In the genomic region with DNA sequence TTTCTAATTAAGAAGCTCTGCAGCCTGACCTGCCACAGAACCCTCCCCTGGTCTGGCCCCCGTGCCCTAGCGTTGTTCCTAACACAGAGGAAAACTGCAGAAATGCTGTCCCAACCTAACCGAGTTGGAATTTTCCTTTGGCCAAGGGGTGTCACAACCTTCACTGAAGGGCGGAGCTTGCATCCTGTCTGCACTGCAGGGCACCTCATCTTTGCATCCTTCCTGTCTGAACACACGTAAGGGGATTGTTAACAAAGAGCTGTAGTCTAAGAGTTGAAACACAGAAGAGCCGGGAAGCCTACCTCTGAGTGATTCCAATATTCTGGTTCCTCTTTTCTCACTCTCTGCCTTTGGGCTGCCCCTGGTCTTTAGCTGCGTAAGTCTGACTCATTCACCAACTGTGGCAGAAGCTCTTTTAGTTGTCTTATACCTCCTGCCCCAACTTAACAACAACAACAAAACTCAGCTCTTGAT, we compare ENCODE assay signal across 9 cellular contexts. TPM values are rescaled to one million over a fixed set of nuclear protein-coding genes. Genes with fewer than 3 reads are reported as not detected.
DNase-seq lines count a peak whose midpoint lies in the region; ATAC-seq and TF ChIP-seq lines count a peak whose summit lies in the region.
"Had no signal": no experiment of that assay in that cellular context is flagged by ENCODE, and none has a peak within 500 bp of the region (broad histone marks: within the 10 kb centered on the region; RNA-seq: fewer than 3 reads in every experiment).

No MANE protein-coding gene starts in this region.

- no peaks in the 10 kb centered on the region for H3K27me3 ChIP-seq in esophagus muscularis mucosa

- TF ChIP-seq CTCF in GM10266 (IDR thresholded peaks at IDR 0.05; ENCODE audit: control insufficient read depth, insufficient read depth, low read depth, missing control alignments) = no peak
- TF ChIP-seq CTCF in esophagus muscularis mucosa (IDR thresholded peaks at IDR 0.05) = no peak
- TF ChIP-seq CTCF in retinal pigment epithelial cell (conservative IDR thresholded peaks at IDR 0.05; ENCODE audit: low read depth, low read length) = no peak

- intact Hi-C loops in activated CD4-positive, alpha-beta memory T cell treated with anti-CD3 and anti-CD28 coated beads for 36 hours (cut with micrococcal nuclease) = loop anchor here (1.0 to 10.0 kb wide), 5 partner anchors 11 to 564 kb away; partner anchors contain the start of genes BCO2, NKAPD1, PIH1D2 and POU2AF1
- intact Hi-C loops in esophagus muscularis mucosa (cut with DNase I) = no loop called here

- H3K9me3 ChIP-seq in esophagus muscularis mucosa = no peaks in the 10 kb centered on the region

- peaks cover 32 to 61% (median 60%) of the 10 kb centered on the region in 4 donors for H3K4me1 ChIP-seq in esophagus muscularis mucosa

- CTCF ChIA-PET in activated CD4-positive, alpha-beta memory T cell treated with anti-CD3 and anti-CD28 coated beads for 36 hours (lab: Charles Lee) = interaction anchor here (1.3 to 10.7 kb wide), 4 partner anchors 9 to 41 kb away, joined by 3 to 190 read pairs (median 12); no protein-coding TSS in a partner anchor

- no peak for TF ChIP-seq POLR2A in esophagus muscularis mucosa (IDR thresholded peaks at IDR 0.05; ENCODE audit: low read depth)

- H3K4me1 Mint-ChIP-seq in activated CD4-positive, alpha-beta memory T cell treated with anti-CD3 and anti-CD28 coated beads for 36 hours (ENCODE audit: low read depth) = peaks cover 55% of the 10 kb centered on the region

- POLR2A ChIA-PET in activated CD4-positive, alpha-beta memory T cell treated with anti-CD3 and anti-CD28 coated beads for 36 hours (lab: Charles Lee) = interaction anchor here (0.6 to 3.6 kb wide), 9 partner anchors 12 to 145 kb away, joined by 3 to 23 read pairs (median 4); partner anchors contain the start of genes NKAPD1 and PIH1D2

- peak overlapping the region; percentile 5 to 81 (median 42) for H3K4me3 ChIP-seq in esophagus muscularis mucosa
- H3K4me3 ChIP-seq in retinal pigment epithelial cell (ENCODE audit: low read length) = peak overlapping the region; percentile 68

- 16% methylated on average over 7 of the region's 7 CpGs for WGBS in esophagus muscularis mucosa

- DNase-seq in GM10266 (ENCODE audit: extremely low spot score) (peak; percentile 71), esophagus muscularis mucosa (ENCODE audit: extremely low spot score) (no peak), retinal pigment epithelial cell (ENCODE audit: low read depth) (no peak), NCI-H345 treated with DMSO at 0.1 percent for 48 hours (lab: John Stamatoyannopoulos, UW; ENCODE audit: unreplicated experiment) (no peak), midbrain (lab: John Stamatoyannopoulos, UW) (no peak)
- DNase-seq in activated CD4-positive, alpha-beta memory T cell treated with anti-CD3 and anti-CD28 coated beads for 36 hours = peak; percentile 72

- H3K9me3 Mint-ChIP-seq in activated CD4-positive, alpha-beta memory T cell treated with anti-CD3 and anti-CD28 coated beads for 36 hours = no peaks in the 10 kb centered on the region

- H3K36me3 Mint-ChIP-seq in activated CD4-positive, alpha-beta memory T cell treated with anti-CD3 and anti-CD28 coated beads for 36 hours = no peaks in the 10 kb centered on the region

- H3K27ac Mint-ChIP-seq in activated CD4-positive, alpha-beta memory T cell treated with anti-CD3 and anti-CD28 coated beads for 36 hours = peak overlapping the region; percentile 88

- peak overlapping the region; percentile 77 for H3K4me3 Mint-ChIP-seq in activated CD4-positive, alpha-beta memory T cell treated with anti-CD3 and anti-CD28 coated beads for 36 hours

- no peaks in the 10 kb centered on the region for H3K36me3 ChIP-seq in esophagus muscularis mucosa

- no peak for TF ChIP-seq EP300 in esophagus muscularis mucosa (IDR thresholded peaks at IDR 0.05)

- ATAC-seq in GM21390 (IDR thresholded peaks at IDR 0.05; ENCODE audit: unreplicated experiment) (peak; percentile 85), HG03575 (IDR thresholded peaks at IDR 0.05; ENCODE audit: extremely low read depth, insufficient number of reproducible peaks, low FRiP score, unreplicated experiment) (peak; percentile 77)

- peak overlapping the region; percentile 78 to 91 (median 84) for H3K27ac ChIP-seq in esophagus muscularis mucosa (replicated peaks in 1 of 4)

- H3K27me3 Mint-ChIP-seq in activated CD4-positive, alpha-beta memory T cell treated with anti-CD3 and anti-CD28 coated beads for 36 hours = no peaks in the 10 kb centered on the region

RNA-seq across cellular contexts. Expression of gene DIXDC1, which starts 1.6 kb away (rescaled TPM):
- total RNA-seq in activated CD4-positive, alpha-beta memory T cell treated with anti-CD3 and anti-CD28 coated beads for 36 hours = 10 to 100 TPM; 13.3 to 14.9 TPM
- 100 to 1,000 TPM; 101 to 168 (median 122) TPM for total RNA-seq in esophagus muscularis mucosa

RNA-seq across cellular contexts. Expression of gene C11orf52, which starts 20.0 kb away (rescaled TPM):
- not detected for total RNA-seq in activated CD4-positive, alpha-beta memory T cell treated with anti-CD3 and anti-CD28 coated beads for 36 hours
- total RNA-seq in esophagus muscularis mucosa = 1 to 10 TPM; 1.8 to 6.9 (median 2.9) TPM
- total RNA-seq: activated CD8-positive, alpha-beta memory T cell treated with anti-CD3 and anti-CD28 coated beads for 36 hours had no signal

RNA-seq across cellular contexts. Expression of gene HSPB2, which starts 26.2 kb away (rescaled TPM):
- total RNA-seq in activated CD4-positive, alpha-beta memory T cell treated with anti-CD3 and anti-CD28 coated beads for 36 hours = not detected
- total RNA-seq in esophagus muscularis mucosa = 1 to 10 TPM; 1.2 to 4.0 (median 2.4) TPM
- total RNA-seq: activated CD8-positive, alpha-beta memory T cell treated with anti-CD3 and anti-CD28 coated beads for 36 hours had no signal

RNA-seq across cellular contexts. Expression of gene CRYAB, which starts 27.2 kb away (rescaled TPM):
- not detected for total RNA-seq in activated CD4-positive, alpha-beta memory T cell treated with anti-CD3 and anti-CD28 coated beads for 36 hours
- 100 to 1,000 TPM; 315 to 493 (median 382) TPM for total RNA-seq in esophagus muscularis mucosa
- total RNA-seq: activated CD8-positive, alpha-beta memory T cell treated with anti-CD3 and anti-CD28 coated beads for 36 hours had no signal

RNA-seq across cellular contexts. Expression of gene CFAP68, which starts 59.4 kb away (rescaled TPM):
- 10 to 100 TPM; 29.9 to 33.6 TPM for total RNA-seq in activated CD4-positive, alpha-beta memory T cell treated with anti-CD3 and anti-CD28 coated beads for 36 hours
- total RNA-seq in esophagus muscularis mucosa = 10 to 100 TPM in 3 of 4 donors, 1 to 10 TPM in 1; 8.7 to 21.7 (median 19.9) TPM

Comparison
In these comparisons a context has a peak if more than half of its experiments do, and no peak if none do; other contexts are left out.
1. DNase-seq: peak in GM10266 (single experiment) and activated CD4-positive, alpha-beta memory T cell treated with anti-CD3 and anti-CD28 coated beads for 36 hours (single experiment); none in esophagus muscularis mucosa (single experiment), retinal pigment epithelial cell (single experiment), NCI-H345 treated with DMSO at 0.1 percent for 48 hours (single experiment) and midbrain (single experiment).
2. RNA of gene DIXDC1, which starts 1.6 kb away (total RNA-seq): 101 to 168 TPM in esophagus muscularis mucosa; 13.3 to 14.9 TPM in activated CD4-positive, alpha-beta memory T cell treated with anti-CD3 and anti-CD28 coated beads for 36 hours; every median in the first group is over 4 times any median in the second.